ENCODE assay signal across 19 cellular contexts in the genomic region with DNA sequence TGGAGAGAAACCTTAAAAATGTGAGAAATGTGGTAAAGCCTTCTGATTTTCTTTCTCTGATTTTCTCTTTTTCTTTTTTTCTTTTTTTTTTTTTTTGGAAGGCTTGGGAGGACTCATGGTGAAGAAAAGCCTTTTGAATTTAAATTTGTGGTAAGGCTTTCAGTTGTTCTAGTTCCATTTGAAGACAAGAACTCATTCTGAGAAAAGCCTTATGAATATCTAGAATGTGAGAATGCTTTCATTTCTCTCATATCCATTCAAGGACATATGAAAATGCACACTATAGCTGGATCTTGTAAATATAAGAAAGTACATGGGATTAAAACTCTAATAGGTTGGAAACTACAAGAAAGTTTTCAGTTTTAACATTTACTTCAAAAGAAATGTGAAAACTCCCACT.
"Had no signal": no experiment of that assay in that cellular context is flagged by ENCODE, and none has a peak within 500 bp of the region (broad histone marks: within the 10 kb centered on the region; RNA-seq: fewer than 3 reads in every experiment).

No MANE protein-coding gene starts in this region.

- H3K27ac ChIP-seq: SK-N-MC had no signal

- H3K4me3 ChIP-seq: SK-N-MC had no signal

- DNase-seq: activated CD4-positive, alpha-beta T cell treated with anti-CD3 and anti-CD28 coated beads, Interleukin-2, amount 10 ng/mL, durations not matched to agents 24 days and 14 days; activated CD4-positive, alpha-beta T cell treated with anti-CD3 and anti-CD28 coated beads, Interleukin-2, amount 50 U/mL, for 48 hours; activated CD8-positive, alpha-beta memory T cell treated with anti-CD3 and anti-CD28 coated beads, Interleukin-2, amount 10 ng/mL, durations not matched to agents 7 days and 5 days; activated effector memory CD4-positive, alpha-beta T cell treated with anti-CD3 and anti-CD28 coated beads, Interleukin-2, amount 50 U/mL, for 16 hours; activated naive CD4-positive, alpha-beta T cell treated with Interleukin-2 at 50 U/mL for 16 hours; activated T-cell treated with anti-CD3 and anti-CD28 coated beads, Interleukin-2, amount 50 U/mL, for 24 hours; amygdala; MM.1S; NCI-H1105; NCI-H1436; NCI-H1694 treated with DMSO at 0.1 percent for 48 hours; NCI-H2029 treated with DMSO at 0.1 percent for 48 hours; NCI-H345; NCI-H510A; NCI-H526 treated with DMSO at 0.1 percent for 48 hours; NCI-H82 had no signal

- ATAC-seq: activated CD4-positive, CD25-positive, alpha-beta regulatory T cell treated with anti-CD3 and anti-CD28 coated beads, Interleukin-2, amount 50 U/mL, for 24 hours; activated CD8-positive, alpha-beta memory T cell treated with anti-CD3 and anti-CD28 coated beads, Interleukin-2, amount 10 ng/mL, durations not matched to agents 7 days and 5 days had no signal

- FAIRE-seq: astrocyte had no signal
